6 cellular contexts compared by ENCODE assay signal in genomic region chr12:27904-28303, GRCh38. TPM values are rescaled to one million over a fixed set of nuclear protein-coding genes. Genes with fewer than 3 reads are reported as not detected.
"Had no signal": no experiment of that assay in that cellular context is flagged by ENCODE, and none has a peak within 500 bp of the region (broad histone marks: within the 10 kb centered on the region; RNA-seq: fewer than 3 reads in every experiment).

No MANE protein-coding gene starts in this region.

RNA-seq across cellular contexts. Expression of gene IQSEC3, which starts 38.7 kb away (rescaled TPM):
- total RNA-seq: OCI-LY7, PC-9, RPMI7951, SJCRH30, SJSA1, SK-MEL-5 had no signal
